In the genomic region with DNA sequence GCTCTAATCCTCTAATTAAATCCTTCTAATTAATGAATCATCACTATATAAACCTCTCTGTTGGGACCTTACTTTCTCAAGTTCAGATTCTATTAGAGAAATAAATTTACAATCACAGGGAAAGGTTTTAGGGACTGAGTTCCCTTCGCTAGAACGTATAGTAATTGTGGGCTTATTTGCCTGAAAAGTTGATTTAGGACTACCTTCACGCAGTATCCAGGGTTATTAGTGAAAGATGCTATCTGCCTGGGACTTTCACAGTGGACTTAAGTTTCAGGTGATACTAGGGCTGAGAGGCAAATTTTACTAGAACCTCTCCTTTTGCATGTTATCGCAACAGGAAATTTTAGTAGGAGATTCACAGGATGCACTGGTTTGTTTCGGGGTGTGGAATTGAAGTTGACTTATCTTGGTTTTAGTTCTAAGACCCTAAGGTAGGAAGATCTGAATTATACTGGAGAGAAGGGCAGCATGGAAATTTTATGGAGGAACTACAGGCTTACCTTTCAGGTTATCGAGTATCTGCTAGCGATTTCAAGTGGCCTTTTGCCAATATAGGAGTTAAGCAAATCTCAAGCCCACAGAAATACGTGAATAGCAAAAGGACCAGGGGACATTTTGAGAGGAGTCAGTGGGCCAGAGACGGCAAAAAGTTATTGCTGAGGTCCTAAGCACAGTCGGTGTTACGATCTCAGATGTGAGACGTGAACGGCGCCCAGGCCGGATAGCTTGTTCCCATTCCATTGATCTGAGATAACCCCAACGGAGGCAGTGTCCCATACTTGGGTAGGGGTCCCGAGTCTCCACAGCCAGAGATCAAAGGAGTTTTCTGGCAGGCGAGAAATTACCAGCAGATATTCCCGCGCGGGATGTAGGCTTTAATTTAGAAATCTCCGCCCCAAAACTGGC, we compare ENCODE assay signal across 8 cellular contexts. TPM values are rescaled to one million over a fixed set of nuclear protein-coding genes. Genes with fewer than 3 reads are reported as not detected.
A peak's percentile ranks its signal among the peaks of the same experiment; 100 is the strongest.
DNase-seq lines count a peak whose midpoint lies in the region; ATAC-seq and TF ChIP-seq lines count a peak whose summit lies in the region.

No MANE protein-coding gene starts in this region.

- DNase-seq in GM13976 (ENCODE audit: low spot score) (peak; percentile 29), Karpas-422 (peak; percentile 71), adrenal gland (peak in 4 of 7 donors; percentile 46 to 75 (median 48)), COR-L47 (lab: John Stamatoyannopoulos, UW) (no peak)
- peak; percentile 30 for DNase-seq in stimulated activated CD4-positive, alpha-beta T cell treated with anti-CD3 and anti-CD28 coated beads, Interleukin-15, amount 100 ng/mL, for 24 hours

- WGBS in adrenal gland, 4 donors: 9 to 10% (median 10%) methylated on average over 22 of the region's 22 CpGs

- H3K36me3 ChIP-seq in Karpas-422 (ENCODE audit: insufficient read depth, low read length) (peaks cover 5% of the 10 kb centered on the region; the same call in 1 of the 2 replicates), adrenal gland (replicated peaks in 1 of 2) (no peaks in the 10 kb centered on the region), iPS-20b (ENCODE audit: insufficient read depth, low read depth, low read length) (no peaks in the 10 kb centered on the region)

- H3K27ac ChIP-seq in 22Rv1: peak overlapping the region; percentile 81
- H3K27ac ChIP-seq in Karpas-422 (ENCODE audit: low read length): peak overlapping the region; percentile 93
- peak overlapping the region; percentile 79 to 94 (median 90) for H3K27ac ChIP-seq in adrenal gland
- peak overlapping the region; percentile 25 for H3K27ac ChIP-seq in iPS-20b (ENCODE audit: low read length)

- no peak for ATAC-seq in GM19463 (IDR thresholded peaks at IDR 0.05; ENCODE audit: unreplicated experiment)

- no peaks in the 10 kb centered on the region for H3K9me2 ChIP-seq in Karpas-422 (replicated peaks; ENCODE audit: insufficient read depth, low read length)

- H3K4me1 ChIP-seq in Karpas-422 (ENCODE audit: low read length): peaks cover 43% of the 10 kb centered on the region
- peaks cover 11 to 41% of the 10 kb centered on the region in 2 donors for H3K4me1 ChIP-seq in adrenal gland (replicated peaks in 1 of 2)
- H3K4me1 ChIP-seq in iPS-20b (ENCODE audit: insufficient read depth, low read length): peaks cover 12% of the 10 kb centered on the region

- TF ChIP-seq CTCF in 22Rv1 (IDR thresholded peaks at IDR 0.05) (no peak), GM13976 (IDR thresholded peaks at IDR 0.05; ENCODE audit: borderline replicate concordance, control extremely low read depth, extremely low read depth, insufficient read depth, missing control alignments) (no peak), adrenal gland (IDR thresholded peaks at IDR 0.05) (no peak)

- H3K4me3 ChIP-seq in Karpas-422 (ENCODE audit: low read length) (peak overlapping the region; percentile 99), adrenal gland (peak overlapping the region in 3 of 4 donors; percentile 51 to 85 (median 80)), iPS-20b (ENCODE audit: low read length) (peak overlapping the region; percentile 87)

- no peak for TF ChIP-seq POLR2A in adrenal gland (IDR thresholded peaks at IDR 0.05)

- no peaks in the 10 kb centered on the region for H3K9me3 ChIP-seq in Karpas-422 (ENCODE audit: low read length)
- H3K9me3 ChIP-seq in adrenal gland (replicated peaks in 1 of 3): no peaks in the 10 kb centered on the region
- no peaks in the 10 kb centered on the region for H3K9me3 ChIP-seq in iPS-20b (ENCODE audit: insufficient read depth, low read depth, low read length)

- H3K27me3 ChIP-seq in Karpas-422 (ENCODE audit: low read length) (no peaks in the 10 kb centered on the region), adrenal gland (no peaks in the 10 kb centered on the region), iPS-20b (ENCODE audit: insufficient read depth, low read length) (no peaks in the 10 kb centered on the region)

- peaks cover 22% of the 10 kb centered on the region for H4K20me1 ChIP-seq in Karpas-422 (ENCODE audit: insufficient read depth, low read depth, low read length)

- H3K4me2 ChIP-seq in Karpas-422 (ENCODE audit: low read depth, low read length, poor library complexity, severe bottlenecking): peak overlapping the region; percentile 71

- peak overlapping the region; percentile 99 for H3K9ac ChIP-seq in Karpas-422 (ENCODE audit: low read length)
- peak overlapping the region; percentile 89 for H3K9ac ChIP-seq in iPS-20b (ENCODE audit: low read depth, low read length)

- peak overlapping the region; percentile 16; the same call in 1 of the 2 replicates for H2AFZ ChIP-seq in Karpas-422 (ENCODE audit: low read length)

- intact Hi-C loops in adrenal gland (cut with DNase I): loop anchor here (5.0 to 10.0 kb wide), 3 partner anchors 80 to 437 kb away; partner anchors contain the start of gene AHCYL1 (in 1 of the 2)

- H3K79me2 ChIP-seq in Karpas-422 (ENCODE audit: low read length): peaks cover 43% of the 10 kb centered on the region

- in situ Hi-C loops in GM13976 (cut with MboI; ENCODE audit: low sequenced_read_pairs, unreplicated experiment): loop anchor here (5.0 to 10.0 kb wide), 3 partner anchors 75 to 437 kb away; partner anchors contain the start of gene AHCYL1

RNA-seq across cellular contexts. Expression of gene GNAI3, which starts 0.7 kb away (rescaled TPM):
- 7.6 and 12.6 TPM in 2 replicates for total RNA-seq in Karpas-422 (2014; rRNA removed; shearing (Covaris generic); ENCODE audit: low replicate concordance)
- 1 to 10 TPM; 2.8 to 6.3 (median 5.6) TPM for total RNA-seq in adrenal gland
- polyA plus RNA-seq in adrenal gland: 1 to 10 TPM; 1.6 to 7.7 (median 2.2) TPM

RNA-seq across cellular contexts. Expression of gene GPR61, which starts 8.0 kb away (rescaled TPM):
- total RNA-seq in Karpas-422 (2014; rRNA removed; shearing (Covaris generic); ENCODE audit: low replicate concordance): not detected in 2 replicates
- 1 to 10 TPM in 1 of 8 donors, under 1 TPM in 5, not detected in 2; 0.11 to 2.1 (median 0.52) TPM for total RNA-seq in adrenal gland
- polyA plus RNA-seq in adrenal gland: 1 to 10 TPM in 1 of 3 donors, under 1 TPM in 2; 0.57 to 1.2 (median 0.88) TPM

RNA-seq across cellular contexts. Expression of gene AMIGO1, which starts 38.1 kb away (rescaled TPM):
- total RNA-seq in Karpas-422 (2014; rRNA removed; shearing (Covaris generic); ENCODE audit: low replicate concordance): 0.37 and 1.1 TPM in 2 replicates
- 10 to 100 TPM; 19.8 to 27.9 (median 24.5) TPM for total RNA-seq in adrenal gland
- polyA plus RNA-seq in adrenal gland: 10 to 100 TPM in 1 of 3 donors, 1 to 10 TPM in 2; 3.8 to 20.7 (median 4.7) TPM

RNA-seq across cellular contexts. Expression of gene CYB561D1, which starts 53.8 kb away (rescaled TPM):
- 6.2 and 7.1 TPM in 2 replicates for total RNA-seq in Karpas-422 (2014; rRNA removed; shearing (Covaris generic); ENCODE audit: low replicate concordance)
- total RNA-seq in adrenal gland: 10 to 100 TPM in 6 of 8 donors, 1 to 10 TPM in 2; 8.5 to 21.2 (median 14.8) TPM
- 1 to 10 TPM; 4.4 to 9.5 (median 7.8) TPM for polyA plus RNA-seq in adrenal gland

Comparison
In these comparisons a context has a peak if more than half of its experiments do, and no peak if none do; other contexts are left out.
1. H3K27ac ChIP-seq: peak in every context shown above with its lines; median percentile 93 in Karpas-422; 90 in adrenal gland; 81 in 22Rv1; 25 in iPS-20b.